17 cellular contexts compared by ENCODE assay signal in genomic region chr18:35662293-35663062, GRCh38.
A peak's percentile ranks its signal among the peaks of the same experiment; 100 is the strongest.
DNase-seq lines count a peak whose midpoint lies in the region; ATAC-seq, FAIRE-seq and TF ChIP-seq lines count a peak whose summit lies in the region.
"Had no signal": no experiment of that assay in that cellular context is flagged by ENCODE, and none has a peak within 500 bp of the region (broad histone marks: within the 10 kb centered on the region; RNA-seq: fewer than 3 reads in every experiment).

No MANE protein-coding gene starts in this region.

- no peak overlapping the region for H3K56ac ChIP-seq in H1 (replicated peaks; ENCODE audit: insufficient read length, low read depth, low read length)

- H3K23me2 ChIP-seq in H1 (ENCODE audit: low read depth, low read length): no peaks in the 10 kb centered on the region

- no peak overlapping the region for H3K4ac ChIP-seq in H1 (replicated peaks; ENCODE audit: insufficient read length, low read depth, low read length)

- no peak overlapping the region for H3K27ac ChIP-seq in H1 (ENCODE audit: low read depth, low read length)
- H3K27ac ChIP-seq: thyroid gland had no signal

- no peaks in the 10 kb centered on the region; a peak in 1 of 4 replicates for H3K79me2 ChIP-seq in H1 (ENCODE audit: control insufficient read depth in 1 of 2, insufficient read depth in 2 of 2, low read length in 2 of 2)

- no peak overlapping the region for H3K4me3 ChIP-seq in H1 (ENCODE audit: extremely low read depth in 1 of 4, insufficient read depth in 2 of 4, low read depth in 3 of 4, low read length in 4 of 4)
- H3K4me3 ChIP-seq: lung, MG63, thyroid gland had no signal

- POLR2A ChIA-PET in H1 (lab: Charles Lee; ENCODE audit: partially characterized antibody): interaction anchor here (0.6 to 0.7 kb wide), 2 partner anchors 79 to 464 kb away, joined by 3 read pairs; no protein-coding TSS in a partner anchor

- DNase-seq in H1 (ENCODE audit: low read depth in 1 of 2, low spot score in 2 of 2) (no peak), RKO (ENCODE audit: low spot score) (no peak), NAMALWA (ENCODE audit: low spot score) (no peak), CD1c-positive myeloid dendritic cell (ENCODE audit: extremely low spot score) (no peak), NCI-H1092 (lab: John Stamatoyannopoulos, UW) (no peak)
- DNase-seq: activated CD4-positive, alpha-beta T cell treated with anti-CD3 and anti-CD28 coated beads for 48 hours; activated T-cell treated with anti-CD3 and anti-CD28 coated beads, Interleukin-2, amount 50 U/mL, for 24 hours; caudate nucleus; effector memory CD4-positive, alpha-beta T cell; MG63; retina; thyroid gland had no signal

- H4K91ac ChIP-seq in H1 (replicated peaks; ENCODE audit: insufficient read length, low read length): no peak overlapping the region

- CTCF ChIA-PET in H1 (lab: Charles Lee; ENCODE audit: partially characterized antibody): interaction anchor here (0.6 to 1.1 kb wide), 7 partner anchors 9 to 276 kb away, joined by 3 to 5 read pairs (median 3); no protein-coding TSS in a partner anchor

- H3K18ac ChIP-seq in H1 (ENCODE audit: extremely low read depth, low read length): no peak overlapping the region

- H3K4me1 ChIP-seq in H1 (replicated peaks in 1 of 4; ENCODE audit: control insufficient read depth in 3 of 4, insufficient read depth in 4 of 4, low read length in 3 of 4): peaks cover 0 to 5% (median 2%) of the 10 kb centered on the region in 4 experiments; a peak in 2 of 7 replicates
- H3K4me1 ChIP-seq: thyroid gland had no signal

- no peak overlapping the region for H2BK20ac ChIP-seq in H1 (ENCODE audit: low read length)

- H3K36me3 ChIP-seq in H1 (ENCODE audit: control insufficient read depth in 2 of 4, insufficient read depth in 4 of 4, low read length in 3 of 4): peaks cover 0 to 14% (median 3%) of the 10 kb centered on the region in 4 experiments; a peak in 3 of 8 replicates
- H3K36me3 ChIP-seq: thyroid gland had no signal

- no peaks in the 10 kb centered on the region for H4K20me1 ChIP-seq in H1 (replicated peaks in 1 of 2; ENCODE audit: control insufficient read depth in 1 of 2, insufficient read depth in 2 of 2, low read length in 2 of 2)

- TF ChIP-seq POLR2A in H1 (IDR thresholded peaks at IDR 0.05; ENCODE audit: control extremely low read depth in 1 of 2, low read depth in 2 of 2, low read length in 2 of 2): no peak

- no peak overlapping the region for H4K5ac ChIP-seq in H1 (ENCODE audit: insufficient read length, low read depth, low read length)

- H3K9me3 ChIP-seq in H1 (ENCODE audit: insufficient read depth in 2 of 2, low read depth in 1 of 2, low read length in 1 of 2): peaks cover 4% of the 10 kb centered on the region in 2 experiments; a peak in 1 of 4 replicates
- H3K9me3 ChIP-seq: MG63, thyroid gland had no signal

- H3K14ac ChIP-seq in H1 (ENCODE audit: insufficient read length): no peak overlapping the region

- peak overlapping the region; percentile 68; the same call in 1 of the 2 replicates for H2AK5ac ChIP-seq in H1 (ENCODE audit: low read depth, low read length)

- H2BK12ac ChIP-seq in H1 (ENCODE audit: low read depth, low read length): no peak overlapping the region

- no peak overlapping the region for H2BK15ac ChIP-seq in H1 (ENCODE audit: low read length)

- no peak overlapping the region for H2BK5ac ChIP-seq in H1 (ENCODE audit: low read depth, low read length)

- no peak overlapping the region for H3K23ac ChIP-seq in H1 (ENCODE audit: insufficient read length)

- no peak for TF ChIP-seq CTCF in H1 (IDR thresholded peaks at IDR 0.05; ENCODE audit: control extremely low read depth in 1 of 3, insufficient read depth in 1 of 3, low read depth in 1 of 3, low read length in 3 of 3)

- no peak for TF ChIP-seq EP300 in H1 (IDR thresholded peaks at IDR 0.05; ENCODE audit: borderline replicate concordance in 1 of 2, low read depth in 2 of 2, low read length in 2 of 2)

- no peak overlapping the region for H2AFZ ChIP-seq in H1 (ENCODE audit: low read length)

- no peak overlapping the region for H2BK120ac ChIP-seq in H1 (replicated peaks; ENCODE audit: low read depth, low read length)

- TF ChIP-seq RAD21 in H1 (IDR thresholded peaks at IDR 0.05 in 1 of 2, conservative IDR thresholded peaks at IDR 0.05 in 1 of 2; ENCODE audit: low read depth in 2 of 2, low read length in 2 of 2): no peak

- no peak overlapping the region for H3K4me2 ChIP-seq in H1 (ENCODE audit: insufficient read depth in 1 of 2, low read depth in 2 of 2, low read length in 2 of 2)

- ATAC-seq in GM18508 (IDR thresholded peaks at IDR 0.05; ENCODE audit: insufficient read depth, unreplicated experiment) (peak; percentile 53), GM21515 (IDR thresholded peaks at IDR 0.05; ENCODE audit: unreplicated experiment) (peak; percentile 70), HG03139 (IDR thresholded peaks at IDR 0.05; ENCODE audit: unreplicated experiment) (peak; percentile 84)
- ATAC-seq: Right ventricle myocardium inferior had no signal

- no peak overlapping the region for H4K8ac ChIP-seq in H1 (ENCODE audit: extremely low read depth, insufficient read depth, low read length)

- H3K79me1 ChIP-seq in H1 (ENCODE audit: low read depth, low read length): no peaks in the 10 kb centered on the region; the same call in 1 of the 2 replicates

- no peak for FAIRE-seq in H1 (lab: Jason Lieb, UNC)

- 77% methylated on average over 3 of the region's 3 CpGs; no CpG with 5 or more reads in 1 of the 2 experiments for WGBS in H1 (ENCODE audit: extremely low coverage in 1 of 2, insufficient coverage in 1 of 2, insufficient read length in 1 of 2, insufficient replicate concordance in 2 of 2, low coverage in 1 of 2, low lambda C conversion rate in 2 of 2, missing lambda C conversion rate in 1 of 2), 2 experiments

- H3K27me3 ChIP-seq in H1 (replicated peaks in 1 of 4; ENCODE audit: control insufficient read depth in 3 of 4, extremely low read depth in 1 of 4, insufficient read depth in 3 of 4, low read length in 3 of 4): no peaks in the 10 kb centered on the region
- H3K27me3 ChIP-seq: MG63, thyroid gland had no signal

- H3K9ac ChIP-seq in H1 (replicated peaks in 1 of 4; ENCODE audit: extremely low read depth in 1 of 4, low read depth in 3 of 4, low read length in 3 of 4): no peak overlapping the region

TF ChIP-seq in H1, 55 proteins besides CTCF, POLR2A, EP300 and RAD21:
- no peak for TF ChIP-seq CBX5 (IDR thresholded peaks at IDR 0.05; ENCODE audit: low read depth, low read length)
